ENCODE assay signal across 1 cellular context in genomic region chr16:87490091-87490798, GRCh38.
TF ChIP-seq lines count a peak whose summit lies in the region.

No MANE protein-coding gene starts in this region.

TF ChIP-seq in HepG2, 621 proteins besides CTCF, POLR2A, EP300 and RAD21 (continued from another document and continues in another):
- TF ChIP-seq, protein P1, sequence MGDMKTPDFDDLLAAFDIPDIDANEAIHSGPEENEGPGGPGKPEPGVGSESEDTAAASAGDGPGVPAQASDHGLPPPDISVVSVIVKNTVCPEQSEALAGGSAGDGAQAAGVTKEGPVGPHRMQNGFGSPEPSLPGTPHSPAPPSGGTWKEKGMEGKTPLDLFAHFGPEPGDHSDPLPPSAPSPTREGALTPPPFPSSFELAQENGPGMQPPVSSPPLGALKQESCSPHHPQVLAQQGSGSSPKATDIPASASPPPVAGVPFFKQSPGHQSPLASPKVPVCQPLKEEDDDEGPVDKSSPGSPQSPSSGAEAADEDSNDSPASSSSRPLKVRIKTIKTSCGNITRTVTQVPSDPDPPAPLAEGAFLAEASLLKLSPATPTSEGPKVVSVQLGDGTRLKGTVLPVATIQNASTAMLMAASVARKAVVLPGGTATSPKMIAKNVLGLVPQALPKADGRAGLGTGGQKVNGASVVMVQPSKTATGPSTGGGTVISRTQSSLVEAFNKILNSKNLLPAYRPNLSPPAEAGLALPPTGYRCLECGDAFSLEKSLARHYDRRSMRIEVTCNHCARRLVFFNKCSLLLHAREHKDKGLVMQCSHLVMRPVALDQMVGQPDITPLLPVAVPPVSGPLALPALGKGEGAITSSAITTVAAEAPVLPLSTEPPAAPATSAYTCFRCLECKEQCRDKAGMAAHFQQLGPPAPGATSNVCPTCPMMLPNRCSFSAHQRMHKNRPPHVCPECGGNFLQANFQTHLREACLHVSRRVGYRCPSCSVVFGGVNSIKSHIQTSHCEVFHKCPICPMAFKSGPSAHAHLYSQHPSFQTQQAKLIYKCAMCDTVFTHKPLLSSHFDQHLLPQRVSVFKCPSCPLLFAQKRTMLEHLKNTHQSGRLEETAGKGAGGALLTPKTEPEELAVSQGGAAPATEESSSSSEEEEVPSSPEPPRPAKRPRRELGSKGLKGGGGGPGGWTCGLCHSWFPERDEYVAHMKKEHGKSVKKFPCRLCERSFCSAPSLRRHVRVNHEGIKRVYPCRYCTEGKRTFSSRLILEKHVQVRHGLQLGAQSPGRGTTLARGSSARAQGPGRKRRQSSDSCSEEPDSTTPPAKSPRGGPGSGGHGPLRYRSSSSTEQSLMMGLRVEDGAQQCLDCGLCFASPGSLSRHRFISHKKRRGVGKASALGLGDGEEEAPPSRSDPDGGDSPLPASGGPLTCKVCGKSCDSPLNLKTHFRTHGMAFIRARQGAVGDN (CRISPR knock-in tag; IDR thresholded peaks at IDR 0.05), result no peak
- TF ChIP-seq, protein P2, sequence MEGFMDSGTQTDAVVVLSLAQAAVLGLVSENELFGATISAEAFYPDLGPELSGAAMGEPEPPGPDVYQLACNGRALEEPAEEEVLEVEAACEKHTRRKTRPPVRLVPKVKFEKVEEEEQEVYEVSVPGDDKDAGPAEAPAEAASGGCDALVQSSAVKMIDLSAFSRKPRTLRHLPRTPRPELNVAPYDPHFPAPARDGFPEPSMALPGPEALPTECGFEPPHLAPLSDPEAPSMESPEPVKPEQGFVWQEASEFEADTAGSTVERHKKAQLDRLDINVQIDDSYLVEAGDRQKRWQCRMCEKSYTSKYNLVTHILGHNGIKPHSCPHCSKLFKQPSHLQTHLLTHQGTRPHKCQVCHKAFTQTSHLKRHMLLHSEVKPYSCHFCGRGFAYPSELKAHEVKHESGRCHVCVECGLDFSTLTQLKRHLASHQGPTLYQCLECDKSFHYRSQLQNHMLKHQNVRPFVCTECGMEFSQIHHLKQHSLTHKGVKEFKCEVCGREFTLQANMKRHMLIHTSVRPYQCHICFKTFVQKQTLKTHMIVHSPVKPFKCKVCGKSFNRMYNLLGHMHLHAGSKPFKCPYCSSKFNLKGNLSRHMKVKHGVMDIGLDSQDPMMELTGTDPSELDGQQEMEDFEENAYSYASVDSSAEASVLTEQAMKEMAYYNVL (CRISPR knock-in tag; IDR thresholded peaks at IDR 0.05; ENCODE audit: borderline replicate concordance), result no peak
- TF ChIP-seq NR2F6 (IDR thresholded peaks at IDR 0.05), result no peak
- no peak for TF ChIP-seq NR2F6 (CRISPR knock-in tag; IDR thresholded peaks at IDR 0.05)
- TF ChIP-seq ZNF792 (CRISPR knock-in tag; IDR thresholded peaks at IDR 0.05), result no peak
- 0 out of 2 replicates have a peak, but pooled peaks have one; percentile 10 for TF ChIP-seq SPEN (CRISPR knock-in tag; IDR thresholded peaks at IDR 0.05; ENCODE audit: low read depth)
- no peak for TF ChIP-seq MED1 (CRISPR knock-in tag; IDR thresholded peaks at IDR 0.05)
- no peak for TF ChIP-seq ZNF552 (CRISPR knock-in tag; IDR thresholded peaks at IDR 0.05; ENCODE audit: borderline replicate concordance)
- TF ChIP-seq ZNF740 (CRISPR knock-in tag; IDR thresholded peaks at IDR 0.05), result no peak
- no peak for TF ChIP-seq ZNF878 (CRISPR knock-in tag; IDR thresholded peaks at IDR 0.05)
- TF ChIP-seq KDM2A (CRISPR knock-in tag; IDR thresholded peaks at IDR 0.05; ENCODE audit: borderline replicate concordance, low read depth), result no peak
- TF ChIP-seq ZNF510 (CRISPR knock-in tag; IDR thresholded peaks at IDR 0.05; ENCODE audit: low read depth), result no peak
- TF ChIP-seq MXD4 (CRISPR knock-in tag; IDR thresholded peaks at IDR 0.05), result no peak
- no peak for TF ChIP-seq KIAA2018 (CRISPR knock-in tag; IDR thresholded peaks at IDR 0.05; ENCODE audit: borderline replicate concordance)
- no peak for TF ChIP-seq ZNF772 (CRISPR knock-in tag; IDR thresholded peaks at IDR 0.05)
- TF ChIP-seq PHF21A (CRISPR knock-in tag; IDR thresholded peaks at IDR 0.05), result no peak
- TF ChIP-seq ZSCAN25 (CRISPR knock-in tag; IDR thresholded peaks at IDR 0.05), result 0 out of 2 replicates have a peak, but pooled peaks have one; percentile 16
- no peak for TF ChIP-seq MNT (IDR thresholded peaks at IDR 0.05)
- TF ChIP-seq ZNF770 (CRISPR knock-in tag; IDR thresholded peaks at IDR 0.05), result no peak
- no peak for TF ChIP-seq ZNF292 (CRISPR knock-in tag; IDR thresholded peaks at IDR 0.05; ENCODE audit: borderline replicate concordance, low read depth)
- peak; percentile 3 for TF ChIP-seq ZNF883 (CRISPR knock-in tag; IDR thresholded peaks at IDR 0.05; ENCODE audit: not compliant biosample characterization)
- no peak for TF ChIP-seq MEIS1 (CRISPR knock-in tag; IDR thresholded peaks at IDR 0.05; ENCODE audit: borderline replicate concordance)
- TF ChIP-seq HNRNPK (IDR thresholded peaks at IDR 0.05; ENCODE audit: low read depth, low read length, poor library complexity, severe bottlenecking), result no peak
- TF ChIP-seq SMARCE1 (IDR thresholded peaks at IDR 0.05; ENCODE audit: borderline replicate concordance), result no peak
- no peak for TF ChIP-seq CSRNP1 (CRISPR knock-in tag; IDR thresholded peaks at IDR 0.05)
- TF ChIP-seq GZF1 (CRISPR knock-in tag; IDR thresholded peaks at IDR 0.05), result 0 out of 2 replicates have a peak, but pooled peaks have one; percentile 21
- TF ChIP-seq SNRNP70 (IDR thresholded peaks at IDR 0.05; ENCODE audit: low read depth, low read length), result no peak
- no peak for TF ChIP-seq ZNF431 (CRISPR knock-in tag; IDR thresholded peaks at IDR 0.05; ENCODE audit: borderline replicate concordance, low read depth)
- TF ChIP-seq KLF11 (CRISPR knock-in tag; IDR thresholded peaks at IDR 0.05), result no peak
- TF ChIP-seq ZNF777 (CRISPR knock-in tag; IDR thresholded peaks at IDR 0.05), result peak; percentile 21; the same call in 1 of the 2 replicates
- no peak for TF ChIP-seq ZFP41 (CRISPR knock-in tag; IDR thresholded peaks at IDR 0.05; ENCODE audit: borderline replicate concordance)
- no peak for TF ChIP-seq ZNF430 (CRISPR knock-in tag; IDR thresholded peaks at IDR 0.05)
- no peak for TF ChIP-seq ZZZ3 (CRISPR knock-in tag; IDR thresholded peaks at IDR 0.05; ENCODE audit: borderline replicate concordance)
- no peak for TF ChIP-seq GABPA (IDR thresholded peaks at IDR 0.05; ENCODE audit: low read depth, low read length)
- peak; percentile 55 for TF ChIP-seq GABPA (CRISPR knock-in tag; IDR thresholded peaks at IDR 0.05; ENCODE audit: low read depth)
- no peak for TF ChIP-seq NFYC (CRISPR knock-in tag; IDR thresholded peaks at IDR 0.05)
- no peak for TF ChIP-seq ZNF577 (CRISPR knock-in tag; IDR thresholded peaks at IDR 0.05; ENCODE audit: borderline replicate concordance, low read depth)
- TF ChIP-seq, protein P3, sequence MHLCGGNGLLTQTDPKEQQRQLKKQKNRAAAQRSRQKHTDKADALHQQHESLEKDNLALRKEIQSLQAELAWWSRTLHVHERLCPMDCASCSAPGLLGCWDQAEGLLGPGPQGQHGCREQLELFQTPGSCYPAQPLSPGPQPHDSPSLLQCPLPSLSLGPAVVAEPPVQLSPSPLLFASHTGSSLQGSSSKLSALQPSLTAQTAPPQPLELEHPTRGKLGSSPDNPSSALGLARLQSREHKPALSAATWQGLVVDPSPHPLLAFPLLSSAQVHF (CRISPR knock-in tag; IDR thresholded peaks at IDR 0.05), result no peak
- no peak for TF ChIP-seq ZNF83 (CRISPR knock-in tag; IDR thresholded peaks at IDR 0.05; ENCODE audit: borderline replicate concordance)
- TF ChIP-seq FOSL2 (CRISPR knock-in tag; IDR thresholded peaks at IDR 0.05), result no peak
- TF ChIP-seq, protein P4, sequence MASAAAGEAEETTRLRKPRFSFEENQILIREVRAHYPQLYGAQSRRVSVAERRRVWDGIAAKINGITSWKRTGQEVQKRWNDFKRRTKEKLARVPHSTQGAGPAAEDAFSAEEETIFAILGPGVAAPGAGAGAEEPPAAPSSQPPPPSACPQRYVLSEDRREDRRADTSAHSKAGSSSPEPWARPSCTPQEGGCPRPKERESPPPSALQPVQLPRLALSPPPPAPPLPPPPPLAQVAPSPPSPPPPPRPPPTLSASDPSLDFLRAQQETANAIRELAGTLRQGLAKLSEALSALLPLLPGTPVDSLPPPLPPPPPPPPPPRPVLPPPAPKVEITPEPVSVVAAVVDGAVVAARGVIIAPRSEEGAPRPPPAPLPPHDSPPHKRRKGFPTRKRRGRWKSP (CRISPR knock-in tag; IDR thresholded peaks at IDR 0.05), result peak; percentile 33; the same call in 1 of the 2 replicates
